In the genomic region with DNA sequence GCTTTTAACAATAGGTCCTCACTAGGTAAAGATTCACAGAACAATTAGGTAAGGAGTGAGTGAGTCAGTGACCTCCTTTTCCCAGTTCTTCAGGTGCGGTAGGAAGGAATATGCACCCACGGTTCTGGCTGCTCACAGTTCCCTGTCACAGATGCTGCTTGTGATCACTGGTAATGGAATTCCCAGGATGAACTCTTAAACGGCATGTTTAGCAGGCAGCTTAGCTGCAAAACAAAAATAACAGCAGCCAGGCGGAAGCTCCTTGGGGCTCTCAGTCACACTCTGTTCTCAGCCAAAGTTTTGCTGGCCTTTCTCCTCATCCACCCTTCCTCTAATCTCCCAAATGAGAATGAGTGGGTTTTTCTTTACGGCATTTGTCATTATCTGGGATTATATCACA, we compare ENCODE assay signal across 1 cellular context.
TF ChIP-seq lines count a peak whose summit lies in the region.

No MANE protein-coding gene starts in this region.

TF ChIP-seq in K562, 482 proteins besides CTCF, POLR2A, EP300 and RAD21 (continued from another document):
- no peak for TF ChIP-seq ARID4B (CRISPR knock-in tag; IDR thresholded peaks at IDR 0.05)
